In genomic region chr2:238882083-238882755, GRCh38 we compare ENCODE assay signal across 21 cellular contexts. TPM values are rescaled to one million over a fixed set of nuclear protein-coding genes. Genes with fewer than 3 reads are reported as not detected.
DNase-seq lines count a peak whose midpoint lies in the region; ATAC-seq and TF ChIP-seq lines count a peak whose summit lies in the region.
"Had no signal": no experiment of that assay in that cellular context is flagged by ENCODE, and none has a peak within 500 bp of the region (broad histone marks: within the 10 kb centered on the region; RNA-seq: fewer than 3 reads in every experiment).

No MANE protein-coding gene starts in this region.

- no peaks in the 10 kb centered on the region for H3K9me3 ChIP-seq in trophoblast cell (ENCODE audit: insufficient read depth, low read depth, low read length)
- H3K9me3 ChIP-seq: breast epithelium, testis had no signal

- no peak overlapping the region for H3K23ac ChIP-seq in trophoblast cell (ENCODE audit: low read length)

- H2AFZ ChIP-seq in trophoblast cell (ENCODE audit: insufficient read depth, low read length, poor library complexity) = no peak overlapping the region

- H3K4me3 ChIP-seq in rectal smooth muscle tissue (ENCODE audit: low read length) = no peak overlapping the region
- no peak overlapping the region for H3K4me3 ChIP-seq in trophoblast cell (ENCODE audit: low read depth, low read length)
- no peak overlapping the region for H3K4me3 ChIP-seq in brain microvascular endothelial cell (ENCODE audit: low read depth, low read length)
- H3K4me3 ChIP-seq: coronary artery, K562, testis had no signal

- peak; percentile 50 for DNase-seq in ELR (ENCODE audit: low read depth)
- DNase-seq in LHCN-M2 (ENCODE audit: low read depth) = peak; percentile 21
- no peak for DNase-seq in foreskin keratinocyte
- DNase-seq in trophoblast cell = no peak
- DNase-seq in T-helper 2 cell treated with Interferon-gamma antibody and Interleukin-4, amounts not matched to agents 5 μg/mL and 100 μg/mL, for 36 hours (ENCODE audit: low spot score) = no peak
- no peak for DNase-seq in brain microvascular endothelial cell
- DNase-seq: activated CD4-positive, alpha-beta T cell treated with anti-CD3 and anti-CD28 coated beads for 1 hour; activated naive CD8-positive, alpha-beta T cell treated with anti-CD3 and anti-CD28 coated beads, Interleukin-2, amount 50 U/mL, for 24 hours; CD4-positive, alpha-beta T cell; DMS 273 treated with DMSO at 0.1 percent for 48 hours; endodermal cell; NCI-H1694; testis had no signal

- no peak overlapping the region for H3K18ac ChIP-seq in trophoblast cell (ENCODE audit: low read length)

- H3K79me2 ChIP-seq in trophoblast cell (ENCODE audit: control insufficient read depth, insufficient read depth, low read length, poor library complexity) = no peaks in the 10 kb centered on the region

- H2BK12ac ChIP-seq in trophoblast cell (ENCODE audit: low read length) = no peak overlapping the region

- no peak overlapping the region for H4K91ac ChIP-seq in trophoblast cell (ENCODE audit: low read depth, low read length)

- no peak overlapping the region for H4K8ac ChIP-seq in trophoblast cell (ENCODE audit: low read depth, low read length)

- H3K9me3 Mint-ChIP-seq in T-helper 2 cell treated with Interferon-gamma antibody and Interleukin-4, amounts not matched to agents 5 μg/mL and 100 μg/mL, for 36 hours = no peaks in the 10 kb centered on the region
- H3K9me3 Mint-ChIP-seq: activated T-helper 2 cell treated with anti-CD3 and anti-CD28 coated beads, Interferon-gamma antibody, Interleukin-2, Interleukin-4, amounts not matched to agents 10 μg/mL and 5 μg/mL and 100 μg/mL, durations not matched to agents 14 hours and 24 hours and 36 hours; endodermal cell had no signal

- no peak overlapping the region for H3K4me2 ChIP-seq in trophoblast cell (ENCODE audit: low read length)

- no peaks in the 10 kb centered on the region for H3K79me1 ChIP-seq in trophoblast cell (ENCODE audit: low read length)

- H2BK120ac ChIP-seq in trophoblast cell (ENCODE audit: insufficient read depth, low read length, poor library complexity) = no peak overlapping the region

- WGBS in trophoblast cell (ENCODE audit: extremely low coverage, insufficient coverage, insufficient read length) = no CpG with 5 or more reads among the region's 6 CpGs

- H3K14ac ChIP-seq in trophoblast cell (ENCODE audit: low read length) = no peak overlapping the region

- no peak overlapping the region for H2AK5ac ChIP-seq in trophoblast cell (ENCODE audit: low read length)

- H3K4ac ChIP-seq in trophoblast cell (ENCODE audit: low read depth, low read length) = no peak overlapping the region

- ATAC-seq in foreskin keratinocyte (peak; percentile 59), GM18873 (IDR thresholded peaks at IDR 0.05; ENCODE audit: low FRiP score, unreplicated experiment) (no peak)
- ATAC-seq: K562, left lobe of liver had no signal

- H3K36me3 ChIP-seq in rectal smooth muscle tissue (ENCODE audit: control insufficient read depth, insufficient read depth, low read length) (no peaks in the 10 kb centered on the region), trophoblast cell (ENCODE audit: control insufficient read depth in 1 of 2, insufficient read depth in 2 of 2, low read length in 2 of 2) (no peaks in the 10 kb centered on the region), brain microvascular endothelial cell (replicated peaks) (no peaks in the 10 kb centered on the region)
- H3K36me3 ChIP-seq: breast epithelium had no signal

- H3K4me3 Mint-ChIP-seq in T-helper 2 cell treated with Interferon-gamma antibody and Interleukin-4, amounts not matched to agents 5 μg/mL and 100 μg/mL, for 36 hours = no peak overlapping the region
- H3K4me3 Mint-ChIP-seq: activated naive CD8-positive, alpha-beta T cell treated with anti-CD3 and anti-CD28 coated beads, Interleukin-2, amount 50 U/mL, for 24 hours; CD4-positive, alpha-beta T cell; endodermal cell; naive thymus-derived CD8-positive, alpha-beta T cell had no signal

- no peaks in the 10 kb centered on the region for H3K4me1 Mint-ChIP-seq in T-helper 2 cell treated with Interferon-gamma antibody and Interleukin-4, amounts not matched to agents 5 μg/mL and 100 μg/mL, for 36 hours (ENCODE audit: low read depth)
- H3K4me1 Mint-ChIP-seq: activated naive CD8-positive, alpha-beta T cell treated with anti-CD3 and anti-CD28 coated beads, Interleukin-2, amount 50 U/mL, for 24 hours; endodermal cell had no signal

- H3K27ac Mint-ChIP-seq in T-helper 2 cell treated with Interferon-gamma antibody and Interleukin-4, amounts not matched to agents 5 μg/mL and 100 μg/mL, for 36 hours = no peak overlapping the region
- H3K27ac Mint-ChIP-seq: activated naive CD8-positive, alpha-beta T cell treated with anti-CD3 and anti-CD28 coated beads, Interleukin-2, amount 50 U/mL, for 24 hours; activated T-helper 2 cell treated with anti-CD3 and anti-CD28 coated beads, Interferon-gamma antibody, Interleukin-2, Interleukin-4, amounts not matched to agents 10 μg/mL and 5 μg/mL and 100 μg/mL, durations not matched to agents 14 hours and 24 hours and 36 hours; CD4-positive, alpha-beta T cell; endodermal cell; naive thymus-derived CD8-positive, alpha-beta T cell had no signal

- H4K12ac ChIP-seq in trophoblast cell (ENCODE audit: low read depth, low read length) = no peak overlapping the region

- H3K4me1 ChIP-seq in foreskin keratinocyte = no peaks in the 10 kb centered on the region
- peaks cover 26% of the 10 kb centered on the region for H3K4me1 ChIP-seq in rectal smooth muscle tissue (ENCODE audit: control insufficient read depth, insufficient read depth, low read length)
- H3K4me1 ChIP-seq in trophoblast cell (ENCODE audit: control insufficient read depth in 1 of 2, insufficient read depth in 2 of 2, low read length in 2 of 2) = no peaks in the 10 kb centered on the region
- H3K4me1 ChIP-seq: breast epithelium had no signal

- H3K27me3 ChIP-seq in foreskin keratinocyte (no peaks in the 10 kb centered on the region), rectal smooth muscle tissue (ENCODE audit: control insufficient read depth, insufficient read depth, low read length) (no peaks in the 10 kb centered on the region), trophoblast cell (ENCODE audit: insufficient read depth, low read length) (peaks cover 2% of the 10 kb centered on the region), brain microvascular endothelial cell (replicated peaks) (no peaks in the 10 kb centered on the region)
- H3K27me3 ChIP-seq: breast epithelium, testis had no signal

- no peaks in the 10 kb centered on the region for H3K27me3 Mint-ChIP-seq in T-helper 2 cell treated with Interferon-gamma antibody and Interleukin-4, amounts not matched to agents 5 μg/mL and 100 μg/mL, for 36 hours (ENCODE audit: low read depth)

- no peaks in the 10 kb centered on the region for H3K36me3 Mint-ChIP-seq in T-helper 2 cell treated with Interferon-gamma antibody and Interleukin-4, amounts not matched to agents 5 μg/mL and 100 μg/mL, for 36 hours (ENCODE audit: low read depth)

- H3K27ac ChIP-seq in foreskin keratinocyte = no peak overlapping the region
- peak overlapping the region; percentile 72 for H3K27ac ChIP-seq in rectal smooth muscle tissue (ENCODE audit: low read depth, low read length)
- H3K27ac ChIP-seq in trophoblast cell (ENCODE audit: low read depth, low read length) = no peak overlapping the region
- H3K27ac ChIP-seq in brain microvascular endothelial cell = no peak overlapping the region
- H3K27ac ChIP-seq: coronary artery had no signal

- no peak overlapping the region for H2BK5ac ChIP-seq in trophoblast cell (ENCODE audit: low read depth, low read length, poor library complexity)

- no peak overlapping the region for H3K9ac ChIP-seq in rectal smooth muscle tissue (ENCODE audit: low read length)
- no peak overlapping the region for H3K9ac ChIP-seq in trophoblast cell (ENCODE audit: low read length)

- TF ChIP-seq CTCF in foreskin keratinocyte (conservative IDR thresholded peaks at IDR 0.05) (no peak), brain microvascular endothelial cell (IDR thresholded peaks at IDR 0.05; ENCODE audit: low read depth, low read length, missing control alignments) (no peak)

- in situ Hi-C loops in brain microvascular endothelial cell (cut with HindIII; ENCODE audit: low pct_ligation_motif_present, low sequenced_read_pairs) = no loop called here

RNA-seq across cellular contexts. Expression of gene TWIST2, which starts 34.3 kb away (rescaled TPM):
- 26.2 and 28.5 TPM in 2 replicates for total RNA-seq in LHCN-M2 (2014; rRNA removed)
- 10.9 TPM for polyA plus RNA-seq in LHCN-M2 (2012)
- 24.1 and 27.8 TPM in 2 replicates for total RNA-seq in foreskin keratinocyte
- 32.5 and 34.4 TPM in 2 replicates for polyA plus RNA-seq in foreskin keratinocyte
- polyA plus RNA-seq in trophoblast cell (2013) = 26.0 and 27.7 TPM in 2 replicates
- total RNA-seq: activated T-helper 2 cell treated with anti-CD3 and anti-CD28 coated beads, Interferon-gamma antibody, Interleukin-2, Interleukin-4, amounts not matched to agents 10 μg/mL and 5 μg/mL and 100 μg/mL, durations not matched to agents 14 hours and 24 hours and 36 hours; CD4-positive, alpha-beta T cell; K562; left lobe of liver; naive thymus-derived CD8-positive, alpha-beta T cell had no signal
- polyA plus RNA-seq: K562; naive thymus-derived CD8-positive, alpha-beta T cell had no signal

Comparison
In these comparisons a context has a peak if more than half of its experiments do, and no peak if none do; other contexts are left out.
1. DNase-seq: peak in ELR (single experiment) and LHCN-M2 (single experiment); none in foreskin keratinocyte (0 of 2), trophoblast cell (0 of 2), T-helper 2 cell treated with Interferon-gamma antibody and Interleukin-4, amounts not matched to agents 5 μg/mL and 100 μg/mL, for 36 hours (single experiment) and brain microvascular endothelial cell (single experiment).